In genomic region chr12:132976870-132977269, GRCh38 we compare ENCODE assay signal across 7 cellular contexts. TPM values are rescaled to one million over a fixed set of nuclear protein-coding genes. Genes with fewer than 3 reads are reported as not detected.
A peak's percentile ranks its signal among the peaks of the same experiment; 100 is the strongest.
DNase-seq lines count a peak whose midpoint lies in the region; ATAC-seq and TF ChIP-seq lines count a peak whose summit lies in the region.
"Not testable (repeated sequence)": the region's sequence is repeated elsewhere in the genome, so short reads cannot be mapped to it uniquely, and the experiment has no call there.

No MANE protein-coding gene starts in this region.

- POLR2A ChIA-PET in IMR-90 (lab: Charles Lee; ENCODE audit: unreplicated experiment); PC-9 (lab: Charles Lee; ENCODE audit: unreplicated experiment): not testable (repeated sequence)

- not testable (repeated sequence) for H3F3A ChIP-seq in PC-9 (ENCODE audit: insufficient read depth, low read depth)

- DNase-seq in EH (ENCODE audit: low read depth): peak; percentile 3
- not testable (repeated sequence) for DNase-seq in IMR-90; PC-9; retinal pigment epithelial cell (ENCODE audit: low read depth)
- DNase-seq in activated T-cell treated with anti-CD3 and anti-CD28 coated beads, Interleukin-2, amount 50 U/mL, for 1 hour: peak; percentile 41
- peak; percentile 4 to 45 for DNase-seq in cardiac fibroblast (ENCODE audit: low read depth in 2 of 2)
- DNase-seq in heart right ventricle: peak in 1 of 2 donors; percentile 59

- H4K8ac ChIP-seq in IMR-90 (ENCODE audit: low read depth in 2 of 2, low read length in 2 of 2): not testable (repeated sequence)

- H4K5ac ChIP-seq in IMR-90 (ENCODE audit: low read depth, low read length): not testable (repeated sequence)

- not testable (repeated sequence) for H4K20me1 ChIP-seq in IMR-90 (ENCODE audit: insufficient read depth, low read length); PC-9 (ENCODE audit: insufficient read depth)

- H3K27ac ChIP-seq in IMR-90 (ENCODE audit: insufficient read depth, low read length); PC-9; heart right ventricle: not testable (repeated sequence)

- not testable (repeated sequence) for H2BK20ac ChIP-seq in IMR-90 (ENCODE audit: low read depth, low read length)

- peak; percentile 8; the same call in 1 of the 2 replicates for TF ChIP-seq RAD21 in IMR-90 (IDR thresholded peaks at IDR 0.05; ENCODE audit: low read length)

- not testable (repeated sequence) for BruUV-seq in IMR-90 (replicated peaks; lab: Mats Ljungman, UMichigan); PC-9 (replicated peaks; lab: Mats Ljungman, UMichigan)

- not testable (repeated sequence) for H3K79me1 ChIP-seq in IMR-90 (ENCODE audit: low read depth in 1 of 2, low read length in 2 of 2)

- H3K9ac ChIP-seq in IMR-90 (ENCODE audit: low read depth, low read length): not testable (repeated sequence)

- dilution Hi-C loops in IMR-90 (cut with HindIII; ENCODE audit: low sequenced_read_pairs, unreplicated experiment): not testable (repeated sequence)

- not testable (repeated sequence) for H3K9me3 ChIP-seq in IMR-90 (ENCODE audit: control insufficient read depth, insufficient read depth, low read length)
- H3K9me3 ChIP-seq in PC-9 (ENCODE audit: insufficient read depth, low read depth) (peaks cover 12% of the 10 kb centered on the region), heart right ventricle (peaks cover 0 to 84% (median 0%) of the 10 kb centered on the region in 11 donors)

- not testable (repeated sequence) for H3K9me1 ChIP-seq in IMR-90 (ENCODE audit: insufficient read depth, low read length)

- not testable (repeated sequence) for H3K79me2 ChIP-seq in PC-9 (ENCODE audit: low read depth)

- not testable (repeated sequence) for H3K18ac ChIP-seq in IMR-90 (ENCODE audit: low read depth, low read length)

- not testable (repeated sequence) for H3K36me3 ChIP-seq in IMR-90 (ENCODE audit: control insufficient read depth, insufficient read depth, low read length); PC-9 (ENCODE audit: low read depth); heart right ventricle

- not testable (repeated sequence) for H3K9me2 ChIP-seq in PC-9 (ENCODE audit: insufficient read depth)

- H3K4ac ChIP-seq in IMR-90 (ENCODE audit: low read depth, low read length): not testable (repeated sequence)

- in situ Hi-C loops in IMR-90 (cut with MboI; ENCODE audit: low sequenced_read_pairs): not testable (repeated sequence)

- H3K56ac ChIP-seq in IMR-90 (ENCODE audit: extremely low read depth, insufficient read depth, low read length): not testable (repeated sequence)

- ATAC-seq in IMR-90 (ENCODE audit: low read depth); heart right ventricle: not testable (repeated sequence)

- not testable (repeated sequence) for H2BK5ac ChIP-seq in IMR-90 (ENCODE audit: low read depth, low read length, poor library complexity, severe bottlenecking)

- no CpG with 5 or more reads among the region's 13 CpGs for WGBS in IMR-90 (ENCODE audit: extremely low coverage in 2 of 2, insufficient read length in 1 of 2), 2 experiments
- 21 to 31% methylated on average over 13 of the region's 13 CpGs for WGBS in heart right ventricle, 2 donors

- TF ChIP-seq POLR2A in IMR-90 (IDR thresholded peaks at IDR 0.05; ENCODE audit: low read depth, low read length): not testable (repeated sequence)

- H2AK5ac ChIP-seq in IMR-90 (ENCODE audit: low read depth, low read length): not testable (repeated sequence)

- TF ChIP-seq CTCF in IMR-90 (conservative IDR thresholded peaks at IDR 0.05; ENCODE audit: low read depth, low read length): not testable (repeated sequence)
- TF ChIP-seq CTCF in PC-9 (conservative IDR thresholded peaks at IDR 0.05) (peak; percentile 39; the same call in 1 of the 2 replicates), cardiac fibroblast (IDR thresholded peaks at IDR 0.05; ENCODE audit: low read depth, low read length) (peak; percentile 46), heart right ventricle (IDR thresholded peaks at IDR 0.05) (peak in 8 of 9 donors; percentile 31 to 58 (median 48)), retinal pigment epithelial cell (conservative IDR thresholded peaks at IDR 0.05; ENCODE audit: low read depth, low read length) (peak; percentile 39)

- H3K4me1 ChIP-seq in IMR-90 (ENCODE audit: control insufficient read depth, insufficient read depth, low read length); PC-9 (replicated peaks; ENCODE audit: insufficient read depth); heart right ventricle: not testable (repeated sequence)

- H3K14ac ChIP-seq in IMR-90 (replicated peaks; ENCODE audit: low read depth, low read length): not testable (repeated sequence)

- H2AK9ac ChIP-seq in IMR-90 (replicated peaks; ENCODE audit: low read depth, low read length, poor library complexity): not testable (repeated sequence)

- not testable (repeated sequence) for H4K91ac ChIP-seq in IMR-90 (ENCODE audit: insufficient read depth, low read depth, low read length)

- not testable (repeated sequence) for H3K27me3 ChIP-seq in IMR-90 (ENCODE audit: control insufficient read depth, insufficient read depth, low read length); PC-9 (ENCODE audit: insufficient read depth, low read depth); heart right ventricle

- not testable (repeated sequence) for H2AFZ ChIP-seq in IMR-90 (replicated peaks; ENCODE audit: low read length, poor library complexity); PC-9

- H3K4me2 ChIP-seq in IMR-90 (ENCODE audit: low read depth, low read length); PC-9: not testable (repeated sequence)

- intact Hi-C loops in IMR-90 (cut with micrococcal nuclease); PC-9 (cut with micrococcal nuclease; ENCODE audit: unreplicated experiment); heart right ventricle (cut with DNase I): not testable (repeated sequence)

- not testable (repeated sequence) for H3K23ac ChIP-seq in IMR-90 (ENCODE audit: low read depth, low read length)

- not testable (repeated sequence) for H2BK120ac ChIP-seq in IMR-90 (ENCODE audit: low read depth, low read length)

- not testable (repeated sequence) for H3K4me3 ChIP-seq in IMR-90 (ENCODE audit: insufficient read depth, low read depth, low read length); PC-9; cardiac fibroblast (replicated peaks in 1 of 2; ENCODE audit: low read depth in 2 of 2, low read length in 2 of 2); retinal pigment epithelial cell (ENCODE audit: low read length)
- H3K4me3 ChIP-seq in heart right ventricle: peak overlapping the region in 1 of 10 donors; percentile 15

- CTCF ChIA-PET in IMR-90 (lab: Yijun Ruan, JAX); PC-9 (lab: Charles Lee): not testable (repeated sequence)

- H2BK15ac ChIP-seq in IMR-90 (ENCODE audit: low read depth, low read length): not testable (repeated sequence)

RNA-seq across cellular contexts. Expression of gene ZNF26, which starts 9.3 kb away (rescaled TPM):
- total RNA-seq in IMR-90 (2012; rRNA removed): 11.8 and 12.2 TPM in 2 replicates
- polyA plus RNA-seq in IMR-90 (2012; rRNA removed): 6.3 and 9.4 TPM in 2 replicates
- 5.6 and 6.3 TPM in 2 replicates for polyA plus RNA-seq in IMR-90 (2012; cell fraction: cytosol; rRNA removed)
- 16.6 and 21.6 TPM in 2 replicates for polyA plus RNA-seq in IMR-90 (2012; cell fraction: nucleus; rRNA removed; ENCODE audit: low replicate concordance)
- total RNA-seq in PC-9 (2021): 13.2 and 20.6 TPM in 2 replicates
- total RNA-seq in heart right ventricle: 1 to 10 TPM; 2.8 to 6.2 (median 4.1) TPM
- 1 to 10 TPM; 2.3 to 3.0 TPM for polyA plus RNA-seq in heart right ventricle

RNA-seq across cellular contexts. Expression of gene ZNF605, which starts 20.8 kb away (rescaled TPM):
- total RNA-seq in IMR-90 (2012; rRNA removed) (9.9 and 11.4 TPM in 2 replicates), PC-9 (2021) (10.9 and 13.5 TPM in 2 replicates), heart right ventricle (10 to 100 TPM in 9 of 10 donors, 1 to 10 TPM in 1; 9.3 to 14.4 (median 12.3) TPM)
- polyA plus RNA-seq in IMR-90 (2012; rRNA removed) (3.6 and 3.9 TPM in 2 replicates), heart right ventricle (1 to 10 TPM; 2.0 to 9.7 TPM)
- 0.40 and 0.49 TPM in 2 replicates for polyA plus RNA-seq in IMR-90 (2012; cell fraction: cytosol; rRNA removed)
- 6.5 and 32.0 TPM in 2 replicates for polyA plus RNA-seq in IMR-90 (2012; cell fraction: nucleus; rRNA removed; ENCODE audit: low replicate concordance)
